In genomic region chr5:132496631-132497487, GRCh38 we compare ENCODE assay signal across 8 cellular contexts. TPM values are rescaled to one million over a fixed set of nuclear protein-coding genes. Genes with fewer than 3 reads are reported as not detected.
DNase-seq lines count a peak whose midpoint lies in the region; ATAC-seq lines count a peak whose summit lies in the region.

No MANE protein-coding gene starts in this region.

- H3K4me3 Mint-ChIP-seq in activated T-helper 1 cell treated with anti-CD3 and anti-CD28 coated beads, Interleukin-12 subunit alpha, Interleukin-12 subunit beta, Interleukin-2, Interleukin-4 antibody, amounts not matched to agents 30 ng/mL and 10 ng/mL and 1 ng/mL, durations not matched to agents 14 hours and 24 hours and 36 hours: peak overlapping the region; percentile 93
- H3K4me3 Mint-ChIP-seq in naive B cell: peak overlapping the region; percentile 88 to 97 (median 94)

- peak overlapping the region; percentile 90 for H3K27ac Mint-ChIP-seq in activated T-helper 1 cell treated with anti-CD3 and anti-CD28 coated beads, Interleukin-12 subunit alpha, Interleukin-12 subunit beta, Interleukin-2, Interleukin-4 antibody, amounts not matched to agents 30 ng/mL and 10 ng/mL and 1 ng/mL, durations not matched to agents 14 hours and 24 hours and 36 hours
- peak overlapping the region; percentile 76 to 98 (median 96) for H3K27ac Mint-ChIP-seq in naive B cell

- peak overlapping the region; percentile 87 for H3K27ac ChIP-seq in thymus (ENCODE audit: low read depth)

- H3K36me3 ChIP-seq in NT2/D1 (ENCODE audit: insufficient read depth, insufficient read length, low read length): no peaks in the 10 kb centered on the region
- no peaks in the 10 kb centered on the region for H3K36me3 ChIP-seq in thymus (ENCODE audit: control insufficient read depth, insufficient read depth)

- H3K27me3 ChIP-seq in NT2/D1 (ENCODE audit: insufficient read depth, insufficient read length): peaks cover 18% of the 10 kb centered on the region
- no peaks in the 10 kb centered on the region for H3K27me3 ChIP-seq in thymus (ENCODE audit: control insufficient read depth, insufficient read depth)

- peak overlapping the region; percentile 76 for H3K4me3 ChIP-seq in NT2/D1 (ENCODE audit: insufficient read length, low read depth)
- H3K4me3 ChIP-seq in thymus (ENCODE audit: low read length): peak overlapping the region; percentile 78

- peaks cover 11% of the 10 kb centered on the region for H3K4me1 ChIP-seq in NT2/D1 (ENCODE audit: insufficient read depth, insufficient read length)
- H3K4me1 ChIP-seq in thymus (ENCODE audit: control insufficient read depth, insufficient read depth, low read length): peaks cover 6% of the 10 kb centered on the region

- intact Hi-C loops in activated T-helper 1 cell treated with anti-CD3 and anti-CD28 coated beads, Interleukin-12 subunit alpha, Interleukin-12 subunit beta, Interleukin-2, Interleukin-4 antibody, amounts not matched to agents 30 ng/mL and 10 ng/mL and 1 ng/mL, durations not matched to agents 14 hours and 24 hours and 36 hours (cut with micrococcal nuclease): loop anchor here (1.0 to 5.0 kb wide), 8 partner anchors 72 to 862 kb away; partner anchors contain the start of genes GDF9, HSPA4, RAPGEF6 and UQCRQ

- H3K4me1 Mint-ChIP-seq in activated T-helper 1 cell treated with anti-CD3 and anti-CD28 coated beads, Interleukin-12 subunit alpha, Interleukin-12 subunit beta, Interleukin-2, Interleukin-4 antibody, amounts not matched to agents 30 ng/mL and 10 ng/mL and 1 ng/mL, durations not matched to agents 14 hours and 24 hours and 36 hours (ENCODE audit: low read depth): peaks cover 80% of the 10 kb centered on the region
- peaks cover 50 to 74% (median 58%) of the 10 kb centered on the region in 3 donors for H3K4me1 Mint-ChIP-seq in naive B cell

- peaks cover 1% of the 10 kb centered on the region for H3K27me3 Mint-ChIP-seq in activated T-helper 1 cell treated with anti-CD3 and anti-CD28 coated beads, Interleukin-12 subunit alpha, Interleukin-12 subunit beta, Interleukin-2, Interleukin-4 antibody, amounts not matched to agents 30 ng/mL and 10 ng/mL and 1 ng/mL, durations not matched to agents 14 hours and 24 hours and 36 hours (ENCODE audit: insufficient read depth)
- H3K27me3 Mint-ChIP-seq in naive B cell: no peaks in the 10 kb centered on the region

- H3K9ac ChIP-seq in NT2/D1 (ENCODE audit: insufficient read length, low read depth): peak overlapping the region; percentile 64

- no peaks in the 10 kb centered on the region for H3K36me3 Mint-ChIP-seq in activated T-helper 1 cell treated with anti-CD3 and anti-CD28 coated beads, Interleukin-12 subunit alpha, Interleukin-12 subunit beta, Interleukin-2, Interleukin-4 antibody, amounts not matched to agents 30 ng/mL and 10 ng/mL and 1 ng/mL, durations not matched to agents 14 hours and 24 hours and 36 hours (ENCODE audit: low read depth)
- no peaks in the 10 kb centered on the region for H3K36me3 Mint-ChIP-seq in naive B cell

- WGBS in thymus: 6% methylated on average over 62 of the region's 62 CpGs

- no peaks in the 10 kb centered on the region for H3K9me3 Mint-ChIP-seq in activated T-helper 1 cell treated with anti-CD3 and anti-CD28 coated beads, Interleukin-12 subunit alpha, Interleukin-12 subunit beta, Interleukin-2, Interleukin-4 antibody, amounts not matched to agents 30 ng/mL and 10 ng/mL and 1 ng/mL, durations not matched to agents 14 hours and 24 hours and 36 hours
- H3K9me3 Mint-ChIP-seq in naive B cell: no peaks in the 10 kb centered on the region

- peak; percentile 48 for ATAC-seq in GM18867 (IDR thresholded peaks at IDR 0.05; ENCODE audit: unreplicated experiment)
- peak; percentile 36 for ATAC-seq in HG03064 (IDR thresholded peaks at IDR 0.05; ENCODE audit: low read depth, unreplicated experiment)
- ATAC-seq in naive B cell (ENCODE audit: low read depth in 2 of 2): peak; percentile 0 to 1

- DNase-seq in AG20443 (ENCODE audit: low spot score) (peak; percentile 90), NT2/D1 (ENCODE audit: low read depth, low spot score) (no peak), fibroblast of peridontal ligament (ENCODE audit: extremely low read depth) (peak; percentile 83), naive B cell (no peak)
- DNase-seq in activated T-helper 1 cell treated with anti-CD3 and anti-CD28 coated beads, Interleukin-12 subunit alpha, Interleukin-12 subunit beta, Interleukin-2, Interleukin-4 antibody, amounts not matched to agents 30 ng/mL and 10 ng/mL and 1 ng/mL, durations not matched to agents 14 hours and 24 hours and 36 hours (ENCODE audit: low spot score): peak; percentile 73

- no peaks in the 10 kb centered on the region for H3K9me3 ChIP-seq in NT2/D1 (ENCODE audit: insufficient read depth, low read length)
- H3K9me3 ChIP-seq in thymus (ENCODE audit: control insufficient read depth): no peaks in the 10 kb centered on the region

RNA-seq across cellular contexts. Expression of gene IRF1, which starts 6.3 kb away (rescaled TPM):
- total RNA-seq in activated T-helper 1 cell treated with anti-CD3 and anti-CD28 coated beads, Interleukin-12 subunit alpha, Interleukin-12 subunit beta, Interleukin-2, Interleukin-4 antibody, amounts not matched to agents 30 ng/mL and 10 ng/mL and 1 ng/mL, durations not matched to agents 14 hours and 24 hours and 36 hours: 190 and 198 TPM in 2 replicates
- polyA plus RNA-seq in naive B cell (ENCODE audit: low read depth in 6 of 6): 100 to 1,000 TPM; 228 to 332 (median 296) TPM
- 47.7 TPM for polyA plus RNA-seq in thymus

RNA-seq across cellular contexts. Expression of gene IL5, which starts 46.5 kb away (rescaled TPM):
- 1.5 and 2.2 TPM in 2 replicates for total RNA-seq in activated T-helper 1 cell treated with anti-CD3 and anti-CD28 coated beads, Interleukin-12 subunit alpha, Interleukin-12 subunit beta, Interleukin-2, Interleukin-4 antibody, amounts not matched to agents 30 ng/mL and 10 ng/mL and 1 ng/mL, durations not matched to agents 14 hours and 24 hours and 36 hours
- not detected for polyA plus RNA-seq in naive B cell (ENCODE audit: low read depth in 6 of 6)
- polyA plus RNA-seq in thymus: 0.43 TPM

RNA-seq across cellular contexts. Expression of gene RAD50, which starts 59.9 kb away (rescaled TPM):
- total RNA-seq in activated T-helper 1 cell treated with anti-CD3 and anti-CD28 coated beads, Interleukin-12 subunit alpha, Interleukin-12 subunit beta, Interleukin-2, Interleukin-4 antibody, amounts not matched to agents 30 ng/mL and 10 ng/mL and 1 ng/mL, durations not matched to agents 14 hours and 24 hours and 36 hours: 30.9 and 33.0 TPM in 2 replicates
- 10 to 100 TPM; 10.1 to 33.5 (median 19.9) TPM for polyA plus RNA-seq in naive B cell (ENCODE audit: low read depth in 6 of 6)
- 8.9 TPM for polyA plus RNA-seq in thymus

Comparison
In these comparisons a context has a peak if more than half of its experiments do, and no peak if none do; other contexts are left out.
1. DNase-seq: peak in AG20443 (single experiment), activated T-helper 1 cell treated with anti-CD3 and anti-CD28 coated beads, Interleukin-12 subunit alpha, Interleukin-12 subunit beta, Interleukin-2, Interleukin-4 antibody, amounts not matched to agents 30 ng/mL and 10 ng/mL and 1 ng/mL, durations not matched to agents 14 hours and 24 hours and 36 hours (single experiment) and fibroblast of peridontal ligament (single experiment); none in NT2/D1 (single experiment) and naive B cell (single experiment).
2. Peak in every context shown above with its lines, with median percentiles within 50 percentile points of each other: ATAC-seq.